1 cellular context compared by ENCODE assay signal in the genomic region with DNA sequence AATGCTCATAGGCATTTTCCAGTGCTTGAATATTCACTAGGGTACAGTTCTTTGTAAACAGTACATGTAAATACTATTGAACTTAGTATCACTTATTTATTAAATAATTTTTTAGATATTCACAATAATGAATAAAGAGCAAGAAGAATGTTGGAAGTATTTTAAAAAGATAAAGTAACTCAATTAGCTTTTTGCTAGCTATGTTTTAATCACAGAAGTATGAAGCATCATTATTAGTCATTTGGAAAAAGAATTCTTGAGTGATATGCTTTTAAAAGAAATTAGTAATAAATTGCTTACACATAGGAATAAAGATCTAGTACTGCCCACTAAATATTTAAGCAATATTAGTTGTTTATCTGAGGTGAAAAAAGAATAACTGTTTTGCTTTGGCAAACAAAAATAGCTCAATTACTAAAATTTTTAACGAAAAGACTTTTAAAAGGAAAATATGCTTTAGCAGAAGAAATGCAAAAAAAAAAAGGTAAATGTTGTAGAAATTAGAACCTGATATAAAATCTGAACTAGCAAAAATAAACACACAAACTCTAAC.
TF ChIP-seq lines count a peak whose summit lies in the region.

No MANE protein-coding gene starts in this region.

TF ChIP-seq in K562, 482 proteins besides CTCF, POLR2A, EP300 and RAD21 (continued from another document and continues in another):
- TF ChIP-seq, protein P1, sequence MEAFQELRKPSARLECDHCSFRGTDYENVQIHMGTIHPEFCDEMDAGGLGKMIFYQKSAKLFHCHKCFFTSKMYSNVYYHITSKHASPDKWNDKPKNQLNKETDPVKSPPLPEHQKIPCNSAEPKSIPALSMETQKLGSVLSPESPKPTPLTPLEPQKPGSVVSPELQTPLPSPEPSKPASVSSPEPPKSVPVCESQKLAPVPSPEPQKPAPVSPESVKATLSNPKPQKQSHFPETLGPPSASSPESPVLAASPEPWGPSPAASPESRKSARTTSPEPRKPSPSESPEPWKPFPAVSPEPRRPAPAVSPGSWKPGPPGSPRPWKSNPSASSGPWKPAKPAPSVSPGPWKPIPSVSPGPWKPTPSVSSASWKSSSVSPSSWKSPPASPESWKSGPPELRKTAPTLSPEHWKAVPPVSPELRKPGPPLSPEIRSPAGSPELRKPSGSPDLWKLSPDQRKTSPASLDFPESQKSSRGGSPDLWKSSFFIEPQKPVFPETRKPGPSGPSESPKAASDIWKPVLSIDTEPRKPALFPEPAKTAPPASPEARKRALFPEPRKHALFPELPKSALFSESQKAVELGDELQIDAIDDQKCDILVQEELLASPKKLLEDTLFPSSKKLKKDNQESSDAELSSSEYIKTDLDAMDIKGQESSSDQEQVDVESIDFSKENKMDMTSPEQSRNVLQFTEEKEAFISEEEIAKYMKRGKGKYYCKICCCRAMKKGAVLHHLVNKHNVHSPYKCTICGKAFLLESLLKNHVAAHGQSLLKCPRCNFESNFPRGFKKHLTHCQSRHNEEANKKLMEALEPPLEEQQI (IDR thresholded peaks at IDR 0.05) = no peak
- TF ChIP-seq NFYB (IDR thresholded peaks at IDR 0.05; ENCODE audit: extremely low read depth, insufficient read length) (no peak), GTF2E2 (tag; IDR thresholded peaks at IDR 0.05) (no peak), HSF4 (CRISPR knock-in tag; IDR thresholded peaks at IDR 0.05; ENCODE audit: borderline replicate concordance) (no peak), ZNF444 (CRISPR knock-in tag; IDR thresholded peaks at IDR 0.05) (no peak), KAT8 (IDR thresholded peaks at IDR 0.05; ENCODE audit: low read depth) (0 out of 2 replicates have a peak, but pooled peaks have one; percentile 15), ZC3H8 (IDR thresholded peaks at IDR 0.05) (no peak), ZNF316 (IDR thresholded peaks at IDR 0.05) (peak; percentile 53), MECOM (CRISPR knock-in tag; IDR thresholded peaks at IDR 0.05) (no peak), NBN (IDR thresholded peaks at IDR 0.05; ENCODE audit: low read depth) (no peak), HMGN3 (IDR thresholded peaks at IDR 0.05; ENCODE audit: borderline replicate concordance, extremely low read depth, insufficient read length, low read depth, low read length) (no peak), HLTF (IDR thresholded peaks at IDR 0.05) (peak; percentile 68; the same call in 1 of the 2 replicates), ZNF668 (CRISPR knock-in tag; IDR thresholded peaks at IDR 0.05) (no peak)
- TF ChIP-seq, protein P2, sequence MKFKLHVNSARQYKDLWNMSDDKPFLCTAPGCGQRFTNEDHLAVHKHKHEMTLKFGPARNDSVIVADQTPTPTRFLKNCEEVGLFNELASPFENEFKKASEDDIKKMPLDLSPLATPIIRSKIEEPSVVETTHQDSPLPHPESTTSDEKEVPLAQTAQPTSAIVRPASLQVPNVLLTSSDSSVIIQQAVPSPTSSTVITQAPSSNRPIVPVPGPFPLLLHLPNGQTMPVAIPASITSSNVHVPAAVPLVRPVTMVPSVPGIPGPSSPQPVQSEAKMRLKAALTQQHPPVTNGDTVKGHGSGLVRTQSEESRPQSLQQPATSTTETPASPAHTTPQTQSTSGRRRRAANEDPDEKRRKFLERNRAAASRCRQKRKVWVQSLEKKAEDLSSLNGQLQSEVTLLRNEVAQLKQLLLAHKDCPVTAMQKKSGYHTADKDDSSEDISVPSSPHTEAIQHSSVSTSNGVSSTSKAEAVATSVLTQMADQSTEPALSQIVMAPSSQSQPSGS (CRISPR knock-in tag; IDR thresholded peaks at IDR 0.05) = no peak
- TF ChIP-seq, protein P3, sequence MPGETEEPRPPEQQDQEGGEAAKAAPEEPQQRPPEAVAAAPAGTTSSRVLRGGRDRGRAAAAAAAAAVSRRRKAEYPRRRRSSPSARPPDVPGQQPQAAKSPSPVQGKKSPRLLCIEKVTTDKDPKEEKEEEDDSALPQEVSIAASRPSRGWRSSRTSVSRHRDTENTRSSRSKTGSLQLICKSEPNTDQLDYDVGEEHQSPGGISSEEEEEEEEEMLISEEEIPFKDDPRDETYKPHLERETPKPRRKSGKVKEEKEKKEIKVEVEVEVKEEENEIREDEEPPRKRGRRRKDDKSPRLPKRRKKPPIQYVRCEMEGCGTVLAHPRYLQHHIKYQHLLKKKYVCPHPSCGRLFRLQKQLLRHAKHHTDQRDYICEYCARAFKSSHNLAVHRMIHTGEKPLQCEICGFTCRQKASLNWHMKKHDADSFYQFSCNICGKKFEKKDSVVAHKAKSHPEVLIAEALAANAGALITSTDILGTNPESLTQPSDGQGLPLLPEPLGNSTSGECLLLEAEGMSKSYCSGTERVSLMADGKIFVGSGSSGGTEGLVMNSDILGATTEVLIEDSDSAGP (CRISPR knock-in tag; IDR thresholded peaks at IDR 0.05) = no peak
- TF ChIP-seq, protein P4, sequence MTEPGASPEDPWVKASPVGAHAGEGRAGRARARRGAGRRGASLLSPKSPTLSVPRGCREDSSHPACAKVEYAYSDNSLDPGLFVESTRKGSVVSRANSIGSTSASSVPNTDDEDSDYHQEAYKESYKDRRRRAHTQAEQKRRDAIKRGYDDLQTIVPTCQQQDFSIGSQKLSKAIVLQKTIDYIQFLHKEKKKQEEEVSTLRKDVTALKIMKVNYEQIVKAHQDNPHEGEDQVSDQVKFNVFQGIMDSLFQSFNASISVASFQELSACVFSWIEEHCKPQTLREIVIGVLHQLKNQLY (CRISPR knock-in tag; conservative IDR thresholded peaks at IDR 0.05) = no peak
- TF ChIP-seq, protein P5, sequence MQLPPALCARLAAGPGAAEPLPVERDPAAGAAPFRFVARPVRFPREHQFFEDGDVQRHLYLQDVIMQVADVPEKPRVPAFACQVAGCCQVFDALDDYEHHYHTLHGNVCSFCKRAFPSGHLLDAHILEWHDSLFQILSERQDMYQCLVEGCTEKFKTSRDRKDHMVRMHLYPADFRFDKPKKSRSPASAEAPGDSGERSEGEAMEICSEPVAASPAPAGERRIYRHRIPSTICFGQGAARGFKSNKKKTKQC (CRISPR knock-in tag; IDR thresholded peaks at IDR 0.05) = no peak
- TF ChIP-seq, protein P6, sequence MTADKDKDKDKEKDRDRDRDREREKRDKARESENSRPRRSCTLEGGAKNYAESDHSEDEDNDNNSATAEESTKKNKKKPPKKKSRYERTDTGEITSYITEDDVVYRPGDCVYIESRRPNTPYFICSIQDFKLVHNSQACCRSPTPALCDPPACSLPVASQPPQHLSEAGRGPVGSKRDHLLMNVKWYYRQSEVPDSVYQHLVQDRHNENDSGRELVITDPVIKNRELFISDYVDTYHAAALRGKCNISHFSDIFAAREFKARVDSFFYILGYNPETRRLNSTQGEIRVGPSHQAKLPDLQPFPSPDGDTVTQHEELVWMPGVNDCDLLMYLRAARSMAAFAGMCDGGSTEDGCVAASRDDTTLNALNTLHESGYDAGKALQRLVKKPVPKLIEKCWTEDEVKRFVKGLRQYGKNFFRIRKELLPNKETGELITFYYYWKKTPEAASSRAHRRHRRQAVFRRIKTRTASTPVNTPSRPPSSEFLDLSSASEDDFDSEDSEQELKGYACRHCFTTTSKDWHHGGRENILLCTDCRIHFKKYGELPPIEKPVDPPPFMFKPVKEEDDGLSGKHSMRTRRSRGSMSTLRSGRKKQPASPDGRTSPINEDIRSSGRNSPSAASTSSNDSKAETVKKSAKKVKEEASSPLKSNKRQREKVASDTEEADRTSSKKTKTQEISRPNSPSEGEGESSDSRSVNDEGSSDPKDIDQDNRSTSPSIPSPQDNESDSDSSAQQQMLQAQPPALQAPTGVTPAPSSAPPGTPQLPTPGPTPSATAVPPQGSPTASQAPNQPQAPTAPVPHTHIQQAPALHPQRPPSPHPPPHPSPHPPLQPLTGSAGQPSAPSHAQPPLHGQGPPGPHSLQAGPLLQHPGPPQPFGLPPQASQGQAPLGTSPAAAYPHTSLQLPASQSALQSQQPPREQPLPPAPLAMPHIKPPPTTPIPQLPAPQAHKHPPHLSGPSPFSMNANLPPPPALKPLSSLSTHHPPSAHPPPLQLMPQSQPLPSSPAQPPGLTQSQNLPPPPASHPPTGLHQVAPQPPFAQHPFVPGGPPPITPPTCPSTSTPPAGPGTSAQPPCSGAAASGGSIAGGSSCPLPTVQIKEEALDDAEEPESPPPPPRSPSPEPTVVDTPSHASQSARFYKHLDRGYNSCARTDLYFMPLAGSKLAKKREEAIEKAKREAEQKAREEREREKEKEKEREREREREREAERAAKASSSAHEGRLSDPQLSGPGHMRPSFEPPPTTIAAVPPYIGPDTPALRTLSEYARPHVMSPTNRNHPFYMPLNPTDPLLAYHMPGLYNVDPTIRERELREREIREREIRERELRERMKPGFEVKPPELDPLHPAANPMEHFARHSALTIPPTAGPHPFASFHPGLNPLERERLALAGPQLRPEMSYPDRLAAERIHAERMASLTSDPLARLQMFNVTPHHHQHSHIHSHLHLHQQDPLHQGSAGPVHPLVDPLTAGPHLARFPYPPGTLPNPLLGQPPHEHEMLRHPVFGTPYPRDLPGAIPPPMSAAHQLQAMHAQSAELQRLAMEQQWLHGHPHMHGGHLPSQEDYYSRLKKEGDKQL (CRISPR knock-in tag; IDR thresholded peaks at IDR 0.05; ENCODE audit: borderline replicate concordance) = no peak
- TF ChIP-seq, protein P7, sequence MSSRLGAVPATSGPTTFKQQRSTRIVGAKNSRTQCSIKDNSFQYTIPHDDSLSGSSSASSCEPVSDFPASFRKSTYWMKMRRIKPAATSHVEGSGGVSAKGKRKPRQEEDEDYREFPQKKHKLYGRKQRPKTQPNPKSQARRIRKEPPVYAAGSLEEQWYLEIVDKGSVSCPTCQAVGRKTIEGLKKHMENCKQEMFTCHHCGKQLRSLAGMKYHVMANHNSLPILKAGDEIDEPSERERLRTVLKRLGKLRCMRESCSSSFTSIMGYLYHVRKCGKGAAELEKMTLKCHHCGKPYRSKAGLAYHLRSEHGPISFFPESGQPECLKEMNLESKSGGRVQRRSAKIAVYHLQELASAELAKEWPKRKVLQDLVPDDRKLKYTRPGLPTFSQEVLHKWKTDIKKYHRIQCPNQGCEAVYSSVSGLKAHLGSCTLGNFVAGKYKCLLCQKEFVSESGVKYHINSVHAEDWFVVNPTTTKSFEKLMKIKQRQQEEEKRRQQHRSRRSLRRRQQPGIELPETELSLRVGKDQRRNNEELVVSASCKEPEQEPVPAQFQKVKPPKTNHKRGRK (tag; IDR thresholded peaks at IDR 0.05) = 0 out of 2 replicates have a peak, but pooled peaks have one; percentile 31
- TF ChIP-seq, protein P8, sequence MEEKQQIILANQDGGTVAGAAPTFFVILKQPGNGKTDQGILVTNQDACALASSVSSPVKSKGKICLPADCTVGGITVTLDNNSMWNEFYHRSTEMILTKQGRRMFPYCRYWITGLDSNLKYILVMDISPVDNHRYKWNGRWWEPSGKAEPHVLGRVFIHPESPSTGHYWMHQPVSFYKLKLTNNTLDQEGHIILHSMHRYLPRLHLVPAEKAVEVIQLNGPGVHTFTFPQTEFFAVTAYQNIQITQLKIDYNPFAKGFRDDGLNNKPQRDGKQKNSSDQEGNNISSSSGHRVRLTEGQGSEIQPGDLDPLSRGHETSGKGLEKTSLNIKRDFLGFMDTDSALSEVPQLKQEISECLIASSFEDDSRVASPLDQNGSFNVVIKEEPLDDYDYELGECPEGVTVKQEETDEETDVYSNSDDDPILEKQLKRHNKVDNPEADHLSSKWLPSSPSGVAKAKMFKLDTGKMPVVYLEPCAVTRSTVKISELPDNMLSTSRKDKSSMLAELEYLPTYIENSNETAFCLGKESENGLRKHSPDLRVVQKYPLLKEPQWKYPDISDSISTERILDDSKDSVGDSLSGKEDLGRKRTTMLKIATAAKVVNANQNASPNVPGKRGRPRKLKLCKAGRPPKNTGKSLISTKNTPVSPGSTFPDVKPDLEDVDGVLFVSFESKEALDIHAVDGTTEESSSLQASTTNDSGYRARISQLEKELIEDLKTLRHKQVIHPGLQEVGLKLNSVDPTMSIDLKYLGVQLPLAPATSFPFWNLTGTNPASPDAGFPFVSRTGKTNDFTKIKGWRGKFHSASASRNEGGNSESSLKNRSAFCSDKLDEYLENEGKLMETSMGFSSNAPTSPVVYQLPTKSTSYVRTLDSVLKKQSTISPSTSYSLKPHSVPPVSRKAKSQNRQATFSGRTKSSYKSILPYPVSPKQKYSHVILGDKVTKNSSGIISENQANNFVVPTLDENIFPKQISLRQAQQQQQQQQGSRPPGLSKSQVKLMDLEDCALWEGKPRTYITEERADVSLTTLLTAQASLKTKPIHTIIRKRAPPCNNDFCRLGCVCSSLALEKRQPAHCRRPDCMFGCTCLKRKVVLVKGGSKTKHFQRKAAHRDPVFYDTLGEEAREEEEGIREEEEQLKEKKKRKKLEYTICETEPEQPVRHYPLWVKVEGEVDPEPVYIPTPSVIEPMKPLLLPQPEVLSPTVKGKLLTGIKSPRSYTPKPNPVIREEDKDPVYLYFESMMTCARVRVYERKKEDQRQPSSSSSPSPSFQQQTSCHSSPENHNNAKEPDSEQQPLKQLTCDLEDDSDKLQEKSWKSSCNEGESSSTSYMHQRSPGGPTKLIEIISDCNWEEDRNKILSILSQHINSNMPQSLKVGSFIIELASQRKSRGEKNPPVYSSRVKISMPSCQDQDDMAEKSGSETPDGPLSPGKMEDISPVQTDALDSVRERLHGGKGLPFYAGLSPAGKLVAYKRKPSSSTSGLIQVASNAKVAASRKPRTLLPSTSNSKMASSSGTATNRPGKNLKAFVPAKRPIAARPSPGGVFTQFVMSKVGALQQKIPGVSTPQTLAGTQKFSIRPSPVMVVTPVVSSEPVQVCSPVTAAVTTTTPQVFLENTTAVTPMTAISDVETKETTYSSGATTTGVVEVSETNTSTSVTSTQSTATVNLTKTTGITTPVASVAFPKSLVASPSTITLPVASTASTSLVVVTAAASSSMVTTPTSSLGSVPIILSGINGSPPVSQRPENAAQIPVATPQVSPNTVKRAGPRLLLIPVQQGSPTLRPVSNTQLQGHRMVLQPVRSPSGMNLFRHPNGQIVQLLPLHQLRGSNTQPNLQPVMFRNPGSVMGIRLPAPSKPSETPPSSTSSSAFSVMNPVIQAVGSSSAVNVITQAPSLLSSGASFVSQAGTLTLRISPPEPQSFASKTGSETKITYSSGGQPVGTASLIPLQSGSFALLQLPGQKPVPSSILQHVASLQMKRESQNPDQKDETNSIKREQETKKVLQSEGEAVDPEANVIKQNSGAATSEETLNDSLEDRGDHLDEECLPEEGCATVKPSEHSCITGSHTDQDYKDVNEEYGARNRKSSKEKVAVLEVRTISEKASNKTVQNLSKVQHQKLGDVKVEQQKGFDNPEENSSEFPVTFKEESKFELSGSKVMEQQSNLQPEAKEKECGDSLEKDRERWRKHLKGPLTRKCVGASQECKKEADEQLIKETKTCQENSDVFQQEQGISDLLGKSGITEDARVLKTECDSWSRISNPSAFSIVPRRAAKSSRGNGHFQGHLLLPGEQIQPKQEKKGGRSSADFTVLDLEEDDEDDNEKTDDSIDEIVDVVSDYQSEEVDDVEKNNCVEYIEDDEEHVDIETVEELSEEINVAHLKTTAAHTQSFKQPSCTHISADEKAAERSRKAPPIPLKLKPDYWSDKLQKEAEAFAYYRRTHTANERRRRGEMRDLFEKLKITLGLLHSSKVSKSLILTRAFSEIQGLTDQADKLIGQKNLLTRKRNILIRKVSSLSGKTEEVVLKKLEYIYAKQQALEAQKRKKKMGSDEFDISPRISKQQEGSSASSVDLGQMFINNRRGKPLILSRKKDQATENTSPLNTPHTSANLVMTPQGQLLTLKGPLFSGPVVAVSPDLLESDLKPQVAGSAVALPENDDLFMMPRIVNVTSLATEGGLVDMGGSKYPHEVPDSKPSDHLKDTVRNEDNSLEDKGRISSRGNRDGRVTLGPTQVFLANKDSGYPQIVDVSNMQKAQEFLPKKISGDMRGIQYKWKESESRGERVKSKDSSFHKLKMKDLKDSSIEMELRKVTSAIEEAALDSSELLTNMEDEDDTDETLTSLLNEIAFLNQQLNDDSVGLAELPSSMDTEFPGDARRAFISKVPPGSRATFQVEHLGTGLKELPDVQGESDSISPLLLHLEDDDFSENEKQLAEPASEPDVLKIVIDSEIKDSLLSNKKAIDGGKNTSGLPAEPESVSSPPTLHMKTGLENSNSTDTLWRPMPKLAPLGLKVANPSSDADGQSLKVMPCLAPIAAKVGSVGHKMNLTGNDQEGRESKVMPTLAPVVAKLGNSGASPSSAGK (IDR thresholded peaks at IDR 0.05) = no peak
